In genomic region chr11:6561288-6561687, GRCh38 we compare ENCODE assay signal across 1 cellular context.
A peak's percentile ranks its signal among the peaks of the same experiment; 100 is the strongest.
TF ChIP-seq lines count a peak whose summit lies in the region.

No MANE protein-coding gene starts in this region.

TF ChIP-seq in K562, 482 proteins besides CTCF, POLR2A, EP300 and RAD21:
- TF ChIP-seq ZNF407 (IDR thresholded peaks at IDR 0.05; ENCODE audit: low read depth) (no peak), ZNF316 (IDR thresholded peaks at IDR 0.05) (peak; percentile 72), MYC (IDR thresholded peaks at IDR 0.05; ENCODE audit: low read depth, low read length) (no peak), MYC (CRISPR knock-in tag; IDR thresholded peaks at IDR 0.05; ENCODE audit: borderline replicate concordance, low read depth) (no peak), ELF4 (CRISPR knock-in tag; IDR thresholded peaks at IDR 0.05) (no peak), TRIM24 (IDR thresholded peaks at IDR 0.05) (peak; percentile 17 to 52; a peak in 2 of 4 replicates)
